In genomic region chr7:104208421-104208780, GRCh38 we compare ENCODE assay signal across 7 cellular contexts. TPM values are rescaled to one million over a fixed set of nuclear protein-coding genes. Genes with fewer than 3 reads are reported as not detected.
DNase-seq lines count a peak whose midpoint lies in the region; ATAC-seq, FAIRE-seq and TF ChIP-seq lines count a peak whose summit lies in the region.

No MANE protein-coding gene starts in this region.

- H3K9ac ChIP-seq in HUES48 (ENCODE audit: low read depth, low read length) (peak overlapping the region; percentile 78; the same call in 1 of the 2 replicates), kidney (ENCODE audit: low read length in 2 of 2) (peak overlapping the region; percentile 34 to 93)

- H3K36me3 ChIP-seq in HUES48 (ENCODE audit: control insufficient read depth, insufficient read depth, low read length) (peaks cover 9% of the 10 kb centered on the region), kidney (ENCODE audit: control insufficient read depth in 1 of 2, insufficient read depth in 2 of 2, low read length in 2 of 2) (peaks cover 0 to 4% of the 10 kb centered on the region in 2 donors), thoracic aorta (peaks cover 4% of the 10 kb centered on the region)

- TF ChIP-seq CTCF in kidney (IDR thresholded peaks at IDR 0.05; ENCODE audit: borderline replicate concordance, extremely low read depth, insufficient read depth), result no peak
- no peak for TF ChIP-seq CTCF in thoracic aorta (IDR thresholded peaks at IDR 0.05)

- H3K9me3 ChIP-seq in HUES48 (ENCODE audit: control insufficient read depth, insufficient read depth, low read length), result peaks cover 15% of the 10 kb centered on the region
- H3K9me3 ChIP-seq in kidney (ENCODE audit: control insufficient read depth in 1 of 2, low read length in 2 of 2), result no peaks in the 10 kb centered on the region
- H3K9me3 ChIP-seq in thoracic aorta, result no peaks in the 10 kb centered on the region

- H3K27me3 ChIP-seq in HUES48 (ENCODE audit: control insufficient read depth, insufficient read depth, low read length), result no peaks in the 10 kb centered on the region
- H3K27me3 ChIP-seq in thoracic aorta (replicated peaks; ENCODE audit: insufficient read depth), result no peaks in the 10 kb centered on the region

- H3K4me3 ChIP-seq in HUES48 (ENCODE audit: low read depth, low read length), result peak overlapping the region; percentile 94
- peak overlapping the region; percentile 87 to 94 for H3K4me3 ChIP-seq in kidney (ENCODE audit: low read length in 2 of 2)
- H3K4me3 ChIP-seq in thoracic aorta, result peak overlapping the region; percentile 72

- no peak overlapping the region for H3K27ac ChIP-seq in HUES48 (ENCODE audit: low read depth, low read length)
- H3K27ac ChIP-seq in kidney (ENCODE audit: low read depth in 2 of 2, low read length in 2 of 2), result peak overlapping the region in 1 of 2 donors; percentile 32
- peak overlapping the region; percentile 83 to 86 for H3K27ac ChIP-seq in thoracic aorta

- H3K4me1 ChIP-seq in HUES48 (ENCODE audit: control insufficient read depth, insufficient read depth, low read length), result peaks cover 11% of the 10 kb centered on the region; the same call in 1 of the 2 replicates
- H3K4me1 ChIP-seq in kidney (ENCODE audit: control insufficient read depth in 1 of 2, insufficient read depth in 1 of 2, low read depth in 1 of 2, low read length in 2 of 2), result peaks cover 8 to 11% of the 10 kb centered on the region in 2 donors
- H3K4me1 ChIP-seq in thoracic aorta (ENCODE audit: control insufficient read depth in 1 of 2, low read depth in 2 of 2), result peaks cover 0 to 19% of the 10 kb centered on the region in 2 donors

- DNase-seq in amniotic epithelial cell (ENCODE audit: low read depth) (peak; percentile 8), kidney (no peak), thoracic aorta (ENCODE audit: low spot score) (no peak), HuH-7.5 (ENCODE audit: low spot score) (no peak), DMS 273 (lab: John Stamatoyannopoulos, UW; ENCODE audit: unreplicated experiment) (no peak)

- no peak for FAIRE-seq in kidney (lab: Jason Lieb, UNC)

- intact Hi-C loops in kidney (cut with DNase I), result no loop called here

- ATAC-seq in thoracic aorta (ENCODE audit: insufficient number of reproducible peaks, low FRiP score, low read depth) (no peak), HG02623 (IDR thresholded peaks at IDR 0.05; ENCODE audit: unreplicated experiment) (no peak)

RNA-seq across cellular contexts. Expression of gene ORC5, which starts 0.6 kb away (rescaled TPM):
- total RNA-seq in kidney (18.4 TPM), thoracic aorta (10 to 100 TPM; 13.8 to 14.8 TPM)
- polyA plus RNA-seq in kidney (ENCODE audit: insufficient read depth, low read depth, low replicate concordance), result 13.2 TPM
